Comparison of ENCODE assay signal across 8 cellular contexts in genomic region chr3:157160652-157161480, GRCh38. TPM values are rescaled to one million over a fixed set of nuclear protein-coding genes. Genes with fewer than 3 reads are reported as not detected.
DNase-seq lines count a peak whose midpoint lies in the region; ATAC-seq and TF ChIP-seq lines count a peak whose summit lies in the region.

No MANE protein-coding gene starts in this region.

- peak overlapping the region; percentile 96 to 100 (median 100) for H3K27ac ChIP-seq in BLaER1 treated with 17β-estradiol and CSF1 and Interleukin-3, amounts not matched to agents 10 nM and 100 nM
- peak overlapping the region; percentile 98 to 100 (median 100) for H3K27ac ChIP-seq in esophagus squamous epithelium
- peak overlapping the region; percentile 100 for H3K27ac ChIP-seq in stomach smooth muscle (ENCODE audit: low read length)

- H3K9me3 Mint-ChIP-seq in activated CD4-positive, alpha-beta memory T cell treated with anti-CD3 and anti-CD28 coated beads, Interleukin-2, amount 10 ng/mL, durations not matched to agents 7 days and 5 days: no peaks in the 10 kb centered on the region

- H3K4me1 ChIP-seq in BLaER1 treated with 17β-estradiol and CSF1 and Interleukin-3, amounts not matched to agents 10 nM and 100 nM: peaks cover 44 to 66% (median 54%) of the 10 kb centered on the region in 10 experiments
- H3K4me1 ChIP-seq in esophagus squamous epithelium (peaks cover 21 to 43% (median 39%) of the 10 kb centered on the region in 3 donors), stomach smooth muscle (ENCODE audit: control insufficient read depth, insufficient read depth, low read length) (peaks cover 25% of the 10 kb centered on the region)

- peak overlapping the region; percentile 70 to 93 (median 86) for H3K4me2 ChIP-seq in BLaER1 treated with 17β-estradiol and CSF1 and Interleukin-3, amounts not matched to agents 10 nM and 100 nM

- H4K20me1 ChIP-seq in BLaER1 treated with 17β-estradiol and CSF1 and Interleukin-3, amounts not matched to agents 10 nM and 100 nM: peaks cover 35 to 40% (median 38%) of the 10 kb centered on the region in 11 experiments

- peak overlapping the region; percentile 93 to 99 (median 98) for H3K4me3 ChIP-seq in BLaER1 treated with 17β-estradiol and CSF1 and Interleukin-3, amounts not matched to agents 10 nM and 100 nM
- H3K4me3 ChIP-seq in esophagus squamous epithelium (peak overlapping the region; percentile 78 to 97 (median 87)), stomach smooth muscle (ENCODE audit: low read length in 2 of 2) (peak overlapping the region; percentile 96 to 99)

- peaks cover 33 to 35% (median 34%) of the 10 kb centered on the region in 11 experiments for H3K36me3 ChIP-seq in BLaER1 treated with 17β-estradiol and CSF1 and Interleukin-3, amounts not matched to agents 10 nM and 100 nM
- H3K36me3 ChIP-seq in esophagus squamous epithelium (peaks cover 8 to 27% (median 9%) of the 10 kb centered on the region in 3 donors), stomach smooth muscle (ENCODE audit: control insufficient read depth in 2 of 2, insufficient read depth in 2 of 2, low read length in 2 of 2) (peaks cover 5 to 30% of the 10 kb centered on the region in 2 donors)

- peaks cover 51% of the 10 kb centered on the region for H3K4me1 Mint-ChIP-seq in activated CD4-positive, alpha-beta memory T cell treated with anti-CD3 and anti-CD28 coated beads, Interleukin-2, amount 10 ng/mL, durations not matched to agents 7 days and 5 days

- peak overlapping the region; percentile 100 for H3K27ac Mint-ChIP-seq in activated CD4-positive, alpha-beta memory T cell treated with anti-CD3 and anti-CD28 coated beads, Interleukin-2, amount 10 ng/mL, durations not matched to agents 7 days and 5 days

- TF ChIP-seq CTCF in esophagus squamous epithelium (IDR thresholded peaks at IDR 0.05): peak in 1 of 6 experiments; percentile 9

- TF ChIP-seq POLR2A in esophagus squamous epithelium (IDR thresholded peaks at IDR 0.05): no peak

- ATAC-seq in GM18873 (IDR thresholded peaks at IDR 0.05; ENCODE audit: low FRiP score, unreplicated experiment) (peak; percentile 30), HG03139 (IDR thresholded peaks at IDR 0.05; ENCODE audit: unreplicated experiment) (peak; percentile 26)

- DNase-seq in NCI-H345 treated with DMSO at 0.1 percent for 48 hours (lab: John Stamatoyannopoulos, UW; ENCODE audit: unreplicated experiment) (peak; percentile 29), esophagus squamous epithelium (lab: John Stamatoyannopoulos, UW) (peak; percentile 42), myocyte (ENCODE audit: low read depth) (peak; percentile 94)
- no peak for DNase-seq in activated CD4-positive, alpha-beta memory T cell treated with anti-CD3 and anti-CD28 coated beads, Interleukin-2, amount 10 ng/mL, durations not matched to agents 7 days and 5 days

- peak overlapping the region; percentile 98 to 100 (median 100) for H3K9ac ChIP-seq in BLaER1 treated with 17β-estradiol and CSF1 and Interleukin-3, amounts not matched to agents 10 nM and 100 nM
- H3K9ac ChIP-seq in stomach smooth muscle (ENCODE audit: low read length in 2 of 2): peak overlapping the region; percentile 100

- no peaks in the 10 kb centered on the region for H3K9me3 ChIP-seq in BLaER1 treated with 17β-estradiol and CSF1 and Interleukin-3, amounts not matched to agents 10 nM and 100 nM (replicated peaks in 1 of 11)
- no peaks in the 10 kb centered on the region for H3K9me3 ChIP-seq in esophagus squamous epithelium
- H3K9me3 ChIP-seq in stomach smooth muscle (ENCODE audit: control insufficient read depth in 2 of 2, low read length in 2 of 2): no peaks in the 10 kb centered on the region

- POLR2A ChIA-PET in activated CD4-positive, alpha-beta memory T cell treated with anti-CD3 and anti-CD28 coated beads, Interleukin-2, amount 10 ng/mL, durations not matched to agents 7 days and 5 days (lab: Charles Lee): interaction anchor here (0.7 to 8.7 kb wide), 42 partner anchors 8 to 1640 kb away, joined by 3 to 830 read pairs (median 6); partner anchors contain the start of genes MFSD1, SSR3 and TIPARP

- intact Hi-C loops in esophagus squamous epithelium (cut with DNase I): no loop called here

- peaks cover 43% of the 10 kb centered on the region for H3K36me3 Mint-ChIP-seq in activated CD4-positive, alpha-beta memory T cell treated with anti-CD3 and anti-CD28 coated beads, Interleukin-2, amount 10 ng/mL, durations not matched to agents 7 days and 5 days (ENCODE audit: low read depth)

- no peaks in the 10 kb centered on the region for H3K27me3 Mint-ChIP-seq in activated CD4-positive, alpha-beta memory T cell treated with anti-CD3 and anti-CD28 coated beads, Interleukin-2, amount 10 ng/mL, durations not matched to agents 7 days and 5 days

- CTCF ChIA-PET in activated CD4-positive, alpha-beta memory T cell treated with anti-CD3 and anti-CD28 coated beads, Interleukin-2, amount 10 ng/mL, durations not matched to agents 7 days and 5 days (lab: Charles Lee): interaction anchor here (0.9 to 5.6 kb wide), 12 partner anchors 8 to 1008 kb away, joined by 3 to 92 read pairs (median 4); partner anchors contain the start of gene TIPARP

- no peaks in the 10 kb centered on the region for H3K27me3 ChIP-seq in BLaER1 treated with 17β-estradiol and CSF1 and Interleukin-3, amounts not matched to agents 10 nM and 100 nM
- no peaks in the 10 kb centered on the region for H3K27me3 ChIP-seq in esophagus squamous epithelium
- H3K27me3 ChIP-seq in stomach smooth muscle (ENCODE audit: control insufficient read depth in 1 of 2, insufficient read depth in 2 of 2, low read length in 2 of 2): no peaks in the 10 kb centered on the region

- peak overlapping the region; percentile 100 for H3K4me3 Mint-ChIP-seq in activated CD4-positive, alpha-beta memory T cell treated with anti-CD3 and anti-CD28 coated beads, Interleukin-2, amount 10 ng/mL, durations not matched to agents 7 days and 5 days

- 4 to 11% methylated on average over 22 of the region's 22 CpGs for WGBS in esophagus squamous epithelium, 2 donors

RNA-seq across cellular contexts. Expression of gene CCNL1, which starts 0.9 kb away (rescaled TPM):
- total RNA-seq in activated CD4-positive, alpha-beta memory T cell treated with anti-CD3 and anti-CD28 coated beads, Interleukin-2, amount 10 ng/mL, durations not matched to agents 7 days and 5 days: 100 to 1,000 TPM; 223 to 249 TPM
- total RNA-seq in esophagus squamous epithelium: 100 to 1,000 TPM in 2 of 4 donors, 10 to 100 TPM in 2; 51.0 to 185 (median 121) TPM
- total RNA-seq in myocyte: 94.2 and 111 TPM in 2 replicates
- polyA plus RNA-seq in myocyte (2012): 31.2 TPM
